In genomic region chr17:64150237-64151015, GRCh38 we compare ENCODE assay signal across 14 cellular contexts. TPM values are rescaled to one million over a fixed set of nuclear protein-coding genes. Genes with fewer than 3 reads are reported as not detected.
DNase-seq lines count a peak whose midpoint lies in the region; ATAC-seq and TF ChIP-seq lines count a peak whose summit lies in the region.
"Had no signal": no experiment of that assay in that cellular context is flagged by ENCODE, and none has a peak within 500 bp of the region (broad histone marks: within the 10 kb centered on the region; RNA-seq: fewer than 3 reads in every experiment).

No MANE protein-coding gene starts in this region.

- H3K4me2 ChIP-seq in smooth muscle cell, result no peak overlapping the region
- H3K4me2 ChIP-seq: BLaER1 had no signal

- H3K36me3 ChIP-seq in RWPE2 (ENCODE audit: low read depth) (peaks cover 82% of the 10 kb centered on the region), tibial artery (peaks cover 0 to 46% (median 22%) of the 10 kb centered on the region in 3 donors), smooth muscle cell (ENCODE audit: low read depth) (peaks cover 4% of the 10 kb centered on the region)

- CTCF ChIA-PET in activated naive CD4-positive, alpha-beta T cell treated with anti-CD3 and anti-CD28 coated beads for 36 hours (lab: Charles Lee), result interaction anchor here (0.9 to 4.1 kb wide), 5 partner anchors 17 to 140 kb away, joined by 3 to 35 read pairs (median 11); no protein-coding TSS in a partner anchor

- no peak for ATAC-seq in RWPE2 (ENCODE audit: low read depth)
- ATAC-seq in left lobe of liver, result peak; percentile 60
- no peak for ATAC-seq in stimulated activated naive CD8-positive, alpha-beta T cell treated with anti-CD3 and anti-CD28 coated beads, Interleukin-15, Interleukin-2, amounts not matched to agents 100 U/mL and 50 U/mL, for 24 hours
- no peak for ATAC-seq in GM21619 (IDR thresholded peaks at IDR 0.05; ENCODE audit: unreplicated experiment)

- H3K36me3 Mint-ChIP-seq in activated naive CD4-positive, alpha-beta T cell treated with anti-CD3 and anti-CD28 coated beads for 36 hours (ENCODE audit: low read depth), result peaks cover 12% of the 10 kb centered on the region

- peak overlapping the region; percentile 18 for H3K27ac Mint-ChIP-seq in activated naive CD4-positive, alpha-beta T cell treated with anti-CD3 and anti-CD28 coated beads for 36 hours

- H3K4me3 Mint-ChIP-seq in activated naive CD4-positive, alpha-beta T cell treated with anti-CD3 and anti-CD28 coated beads for 36 hours, result no peak overlapping the region

- no peak overlapping the region for H2AFZ ChIP-seq in smooth muscle cell (ENCODE audit: low read depth)

- no peak overlapping the region for H3K9ac ChIP-seq in smooth muscle cell (ENCODE audit: low read depth)
- H3K9ac ChIP-seq: BLaER1 had no signal

- WGBS in smooth muscle cell (ENCODE audit: low lambda C conversion rate), result 89% methylated on average over 5 of the region's 5 CpGs

- peaks cover 10% of the 10 kb centered on the region for H4K20me1 ChIP-seq in smooth muscle cell (ENCODE audit: low read depth)

- H3K4me3 ChIP-seq in RWPE2 (ENCODE audit: severe bottlenecking) (no peak overlapping the region), tibial artery (no peak overlapping the region), smooth muscle cell (no peak overlapping the region)
- H3K4me3 ChIP-seq: BLaER1 had no signal

- no peak for TF ChIP-seq CTCF in RWPE2 (IDR thresholded peaks at IDR 0.05; ENCODE audit: poor library complexity, severe bottlenecking)
- no peak for TF ChIP-seq CTCF in tibial artery (IDR thresholded peaks at IDR 0.05)
- no peak for TF ChIP-seq CTCF in smooth muscle cell (IDR thresholded peaks at IDR 0.05; ENCODE audit: borderline replicate concordance, insufficient read depth, poor library complexity, severe bottlenecking)

- H3K27ac ChIP-seq in RWPE2 (ENCODE audit: poor library complexity, severe bottlenecking) (peak overlapping the region; percentile 10), tibial artery (peak overlapping the region; percentile 32 to 43), smooth muscle cell (ENCODE audit: low read depth) (no peak overlapping the region)
- H3K27ac ChIP-seq: BLaER1 had no signal

- H3K27me3 ChIP-seq in RWPE2 (ENCODE audit: insufficient read depth, poor library complexity, severe bottlenecking), result no peaks in the 10 kb centered on the region
- H3K27me3 ChIP-seq in tibial artery, result no peaks in the 10 kb centered on the region
- no peaks in the 10 kb centered on the region for H3K27me3 ChIP-seq in smooth muscle cell (ENCODE audit: low read depth)
- H3K27me3 ChIP-seq: BLaER1 had no signal

- H3K79me2 ChIP-seq in smooth muscle cell (ENCODE audit: low read depth), result no peaks in the 10 kb centered on the region

- H3K4me1 Mint-ChIP-seq in activated naive CD4-positive, alpha-beta T cell treated with anti-CD3 and anti-CD28 coated beads for 36 hours (ENCODE audit: low read depth), result peaks cover 10% of the 10 kb centered on the region

- peaks cover 22% of the 10 kb centered on the region for H3F3A ChIP-seq in smooth muscle cell (ENCODE audit: low read depth)

- H3K9me3 Mint-ChIP-seq in activated naive CD4-positive, alpha-beta T cell treated with anti-CD3 and anti-CD28 coated beads for 36 hours, result no peaks in the 10 kb centered on the region
- H3K9me3 Mint-ChIP-seq: nephron had no signal

- intact Hi-C loops in activated naive CD4-positive, alpha-beta T cell treated with anti-CD3 and anti-CD28 coated beads for 36 hours (cut with micrococcal nuclease), result no loop called here
- intact Hi-C loops in tibial artery (cut with DNase I; ENCODE audit: low total_unique reads), result loop anchor here (5.0 kb wide), 1 partner anchor 112 kb away; the partner anchor contains the start of gene TEX2

- H3K27me3 Mint-ChIP-seq in activated naive CD4-positive, alpha-beta T cell treated with anti-CD3 and anti-CD28 coated beads for 36 hours (ENCODE audit: low read depth), result no peaks in the 10 kb centered on the region

- H3K9me3 ChIP-seq in RWPE2 (ENCODE audit: severe bottlenecking), result no peaks in the 10 kb centered on the region
- H3K9me3 ChIP-seq in tibial artery, result no peaks in the 10 kb centered on the region
- no peaks in the 10 kb centered on the region for H3K9me3 ChIP-seq in smooth muscle cell (replicated peaks; ENCODE audit: low read depth)
- H3K9me3 ChIP-seq: BLaER1 had no signal

- no peak for DNase-seq in activated naive CD4-positive, alpha-beta T cell treated with anti-CD3 and anti-CD28 coated beads for 36 hours
- no peak for DNase-seq in activated naive CD4-positive, alpha-beta T cell (lab: John Stamatoyannopoulos, UW)
- DNase-seq in RWPE2 (ENCODE audit: low spot score) (no peak), left lobe of liver (ENCODE audit: low spot score) (peak; percentile 95), tibial artery (peak; percentile 68 to 76), smooth muscle cell (lab: John Stamatoyannopoulos, UW; ENCODE audit: unreplicated experiment) (no peak)
- no peak for DNase-seq in stimulated activated naive CD8-positive, alpha-beta T cell treated with anti-CD3 and anti-CD28 coated beads, Interleukin-15, Interleukin-2, amounts not matched to agents 100 U/mL and 50 U/mL, for 24 hours
- DNase-seq: activated gamma-delta T cell; effector CD8-positive, alpha-beta T cell; NCI-H187 treated with DMSO at 0.1 percent for 48 hours; stimulated activated CD4-positive, alpha-beta T cell treated with anti-CD3 and anti-CD28 coated beads, Interleukin-2, amount 100 ng/mL, for 48 hours had no signal

- H3K4me1 ChIP-seq in RWPE2 (ENCODE audit: insufficient read depth, poor library complexity, severe bottlenecking) (peaks cover 9% of the 10 kb centered on the region), tibial artery (peaks cover 0 to 32% (median 25%) of the 10 kb centered on the region in 4 donors), smooth muscle cell (ENCODE audit: low read depth) (peaks cover 10% of the 10 kb centered on the region)

RNA-seq across cellular contexts. Expression of gene ERN1, which starts 20.5 kb away (rescaled TPM):
- total RNA-seq in activated naive CD4-positive, alpha-beta T cell treated with anti-CD3 and anti-CD28 coated beads for 36 hours, result 10 to 100 TPM; 21.9 to 22.0 TPM
- total RNA-seq in left lobe of liver (30.9 TPM), smooth muscle cell (8.6 and 10.2 TPM in 2 replicates)
- polyA plus RNA-seq in smooth muscle cell, result 9.0 and 17.2 TPM in 2 replicates

Comparison
In these comparisons a context has a peak if more than half of its experiments do, and no peak if none do; other contexts are left out.
1. DNase-seq: peak in left lobe of liver (single experiment) and tibial artery (2 of 2); none in activated naive CD4-positive, alpha-beta T cell treated with anti-CD3 and anti-CD28 coated beads for 36 hours (single experiment), activated naive CD4-positive, alpha-beta T cell (0 of 4), RWPE2 (single experiment), stimulated activated naive CD8-positive, alpha-beta T cell treated with anti-CD3 and anti-CD28 coated beads, Interleukin-15, Interleukin-2, amounts not matched to agents 100 U/mL and 50 U/mL, for 24 hours (single experiment) and smooth muscle cell (single experiment).